Comparison of ENCODE assay signal across 1 cellular context in the genomic region with DNA sequence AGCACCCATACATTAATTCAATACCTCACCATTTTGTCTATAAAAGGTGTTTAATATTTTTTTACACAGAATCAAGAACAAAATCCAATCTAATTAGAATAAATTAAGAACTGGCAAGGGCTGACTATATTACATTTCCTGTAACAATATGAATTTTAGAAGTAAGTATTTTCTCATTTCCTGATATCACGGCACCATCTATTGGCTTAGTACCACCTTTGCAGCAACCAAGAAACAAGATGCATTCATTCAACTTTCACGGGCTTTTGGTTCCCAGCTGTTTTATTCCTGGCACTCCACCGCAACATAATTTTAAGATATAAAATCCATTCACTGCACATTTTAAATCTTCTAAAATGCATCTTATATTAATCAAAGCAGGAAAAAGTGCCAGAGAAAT.
A peak's percentile ranks its signal among the peaks of the same experiment; 100 is the strongest.
TF ChIP-seq lines count a peak whose summit lies in the region.

No MANE protein-coding gene starts in this region.

TF ChIP-seq in HepG2, 621 proteins besides CTCF, POLR2A, EP300 and RAD21:
- no peak for TF ChIP-seq RBM39 (IDR thresholded peaks at IDR 0.05; ENCODE audit: low read depth, low read length, poor library complexity, severe bottlenecking)
- peak; percentile 48 for TF ChIP-seq STAG1 (CRISPR knock-in tag; IDR thresholded peaks at IDR 0.05)
TF ChIP-seq in HepG2: peak in this region for 1.
